ENCODE assay signal across 20 cellular contexts in the genomic region with DNA sequence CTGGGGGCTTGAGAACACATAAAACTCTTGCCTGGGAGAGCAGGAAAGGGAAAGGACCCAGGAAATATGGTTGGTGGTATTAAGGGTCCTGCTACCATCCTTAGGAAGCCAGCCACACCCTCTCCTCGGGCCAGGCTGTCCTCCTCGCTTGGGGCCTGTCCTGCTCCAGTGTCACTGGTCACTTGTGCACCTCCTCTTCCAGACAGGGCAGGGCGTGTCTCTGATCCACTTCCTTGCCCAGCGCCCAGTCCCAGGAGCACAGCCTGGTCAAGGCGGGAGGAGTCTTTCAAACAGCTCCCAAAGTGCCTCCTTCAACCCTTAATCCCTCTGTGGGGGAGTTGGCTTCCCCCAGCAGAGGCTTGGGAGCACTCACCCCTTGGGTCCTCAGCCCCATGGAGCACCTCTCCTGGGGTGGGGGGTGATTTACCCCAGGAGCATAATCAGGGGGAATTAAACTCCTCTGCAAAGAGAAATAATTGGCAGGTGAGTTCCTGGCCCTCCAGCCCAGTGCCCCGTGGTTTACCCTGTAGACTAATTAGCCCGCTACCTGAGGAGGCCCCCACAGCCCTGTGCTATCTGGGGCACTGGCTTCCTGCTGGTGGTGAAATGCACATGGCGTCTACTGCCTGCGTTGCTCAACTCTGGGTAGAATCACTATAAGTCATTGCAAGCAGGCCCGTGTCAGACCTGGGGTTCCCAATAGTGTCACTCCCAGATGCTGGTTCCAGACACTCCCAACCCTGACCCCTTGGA. TPM values are rescaled to one million over a fixed set of nuclear protein-coding genes. Genes with fewer than 3 reads are reported as not detected.
"Had no signal": no experiment of that assay in that cellular context is flagged by ENCODE, and none has a peak within 500 bp of the region (broad histone marks: within the 10 kb centered on the region; RNA-seq: fewer than 3 reads in every experiment).

No MANE protein-coding gene starts in this region.

- H3K27ac Mint-ChIP-seq: activated naive CD4-positive, alpha-beta T cell treated with anti-CD3 and anti-CD28 coated beads, Interleukin-2, amount 50 U/mL, for 24 hours; activated T-cell treated with anti-CD3 and anti-CD28 coated beads, Interleukin-2, amount 50 U/mL, for 24 hours had no signal

- H3K36me3 Mint-ChIP-seq: activated naive CD4-positive, alpha-beta T cell treated with anti-CD3 and anti-CD28 coated beads, Interleukin-2, amount 50 U/mL, for 24 hours had no signal

- H3K4me3 ChIP-seq: adrenal gland, coronary artery, esophagus squamous epithelium, uterus had no signal

- H3K27me3 ChIP-seq: adrenal gland, uterus had no signal

- H3K27ac ChIP-seq: adrenal gland, coronary artery, esophagus squamous epithelium, uterus had no signal

- H3K36me3 ChIP-seq: adrenal gland, esophagus squamous epithelium, uterus had no signal

- H3K4me3 Mint-ChIP-seq: activated naive CD4-positive, alpha-beta T cell treated with anti-CD3 and anti-CD28 coated beads, Interleukin-2, amount 50 U/mL, for 24 hours; activated T-cell treated with anti-CD3 and anti-CD28 coated beads, Interleukin-2, amount 50 U/mL, for 24 hours had no signal

- DNase-seq: activated effector memory CD4-positive, alpha-beta T cell treated with Interleukin-2 at 50 U/mL for 16 hours; activated T-cell treated with anti-CD3 and anti-CD28 coated beads, Interleukin-2, amount 50 U/mL, for 24 hours; adrenal gland; caudate nucleus; esophagus squamous epithelium; hippocampal formation; left ventricle myocardium superior; mesendoderm; stimulated activated CD4-positive, alpha-beta T cell treated with anti-CD3 and anti-CD28 coated beads, Interleukin-2, amount 100 ng/mL, for 24 hours; T-helper 1 cell; uterus had no signal

- H3K9me3 Mint-ChIP-seq: activated naive CD4-positive, alpha-beta T cell treated with anti-CD3 and anti-CD28 coated beads, Interleukin-2, amount 50 U/mL, for 24 hours; activated T-cell treated with anti-CD3 and anti-CD28 coated beads, Interleukin-2, amount 50 U/mL, for 24 hours had no signal

- H3K9me3 ChIP-seq: adrenal gland, esophagus squamous epithelium, uterus had no signal

- ATAC-seq: left ventricle myocardium superior, sciatic nerve had no signal

- H3K4me1 ChIP-seq: adrenal gland, esophagus squamous epithelium, uterus had no signal

RNA-seq across cellular contexts. Expression of gene TMPRSS6, which starts 8.0 kb away (rescaled TPM):
- total RNA-seq: fibroblast of villous mesenchyme, glomerular endothelial cell, left ventricle myocardium superior, osteocyte, pulmonary artery endothelial cell, sciatic nerve, uterus had no signal
- polyA plus RNA-seq: keratinocyte, neural cell had no signal

RNA-seq across cellular contexts. Expression of gene IL2RB, which starts 48.2 kb away (rescaled TPM):
- total RNA-seq: osteocyte had no signal
- polyA plus RNA-seq: neural cell had no signal
